ENCODE assay signal across 1 cellular context in the genomic region with DNA sequence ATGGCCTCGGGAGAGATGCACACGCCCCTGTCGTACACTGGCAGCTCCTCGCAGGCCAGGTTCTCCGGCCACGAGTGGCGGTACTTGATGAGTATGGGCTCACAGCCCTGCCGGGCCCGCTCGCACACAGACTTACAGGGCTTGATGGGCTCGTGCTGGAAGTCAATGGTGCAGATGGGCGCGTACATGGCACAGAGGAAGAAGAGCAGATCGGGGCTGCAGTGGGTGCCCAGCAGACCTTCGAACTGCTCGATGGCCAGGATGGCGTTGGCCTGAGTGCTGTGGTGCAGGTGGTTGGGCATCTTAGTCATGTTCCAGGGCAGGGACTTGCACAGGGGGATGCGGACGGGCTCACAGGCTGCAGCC.
TF ChIP-seq lines count a peak whose summit lies in the region.

No MANE protein-coding gene starts in this region.

TF ChIP-seq in HEK293, 187 proteins besides CTCF, POLR2A, EP300 and RAD21 (continued from another document):
- no peak for TF ChIP-seq ZNF518A (tag by site-specific recombination; conservative IDR thresholded peaks at IDR 0.05; ENCODE audit: low read depth)
- no peak for TF ChIP-seq YY1 (tag by site-specific recombination; IDR thresholded peaks at IDR 0.05)
- peak; percentile 57; the same call in 1 of the 2 replicates for TF ChIP-seq ZNF449 (tag by site-specific recombination; IDR thresholded peaks at IDR 0.05)
- no peak for TF ChIP-seq ZFP3 (tag by site-specific recombination; IDR thresholded peaks at IDR 0.05; ENCODE audit: low read depth)
- TF ChIP-seq ZNF2 (tag by site-specific recombination; IDR thresholded peaks at IDR 0.05) = no peak
